7 cellular contexts compared by ENCODE assay signal in the genomic region with DNA sequence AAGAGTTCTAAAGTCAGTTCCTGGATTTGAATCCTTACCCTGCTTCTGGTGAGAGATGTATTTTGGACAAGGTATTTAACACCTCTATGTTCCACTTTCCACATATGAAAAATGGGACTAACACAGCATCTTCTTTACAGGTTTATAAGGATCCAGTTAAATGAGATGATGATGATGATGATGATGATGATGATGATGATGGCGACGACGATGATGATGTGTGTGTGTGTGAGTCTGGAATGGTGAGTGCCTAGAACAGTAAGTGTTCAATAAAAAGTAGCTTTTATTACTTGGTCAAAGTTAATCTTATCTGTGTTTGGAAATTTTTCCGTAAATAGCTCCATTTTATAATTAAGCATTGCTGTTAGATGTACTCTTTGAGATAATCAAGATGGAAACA.
"Had no signal": no experiment of that assay in that cellular context is flagged by ENCODE, and none has a peak within 500 bp of the region (broad histone marks: within the 10 kb centered on the region; RNA-seq: fewer than 3 reads in every experiment).

No MANE protein-coding gene starts in this region.

- ATAC-seq: K562 had no signal

- DNase-seq: IMR-90, KBM-7, KG1 had no signal

- H3K9ac ChIP-seq: KMS-11 had no signal

- H3K27ac ChIP-seq: HL-60, KMS-11 had no signal

- H3K4me3 ChIP-seq: K562 had no signal

- FAIRE-seq: HTR-8/SVneo, K562 had no signal

- H3K4me2 ChIP-seq: KMS-11 had no signal
